Comparison of ENCODE assay signal across 13 cellular contexts in the genomic region with DNA sequence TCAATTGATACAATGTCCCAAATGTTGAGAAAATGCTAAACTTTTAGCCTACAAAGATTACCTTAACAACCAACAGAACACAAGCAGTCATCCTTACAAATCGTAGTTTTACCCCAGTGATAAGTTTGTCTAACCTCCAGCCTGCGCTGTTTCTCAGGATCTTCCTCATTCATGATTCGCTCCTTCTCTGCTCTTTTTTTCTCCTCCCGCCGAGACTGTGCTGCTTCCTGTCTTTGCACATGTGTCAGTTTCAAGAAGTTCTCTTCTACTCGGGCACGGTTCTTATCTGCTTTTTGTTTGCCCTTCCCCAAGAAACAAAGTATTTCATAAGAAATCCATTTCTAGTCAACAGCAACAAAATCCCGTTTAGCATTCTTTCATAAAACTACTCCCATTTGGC. TPM values are rescaled to one million over a fixed set of nuclear protein-coding genes. Genes with fewer than 3 reads are reported as not detected.
DNase-seq lines count a peak whose midpoint lies in the region; ATAC-seq lines count a peak whose summit lies in the region.
"Had no signal": no experiment of that assay in that cellular context is flagged by ENCODE, and none has a peak within 500 bp of the region (broad histone marks: within the 10 kb centered on the region; RNA-seq: fewer than 3 reads in every experiment).

No MANE protein-coding gene starts in this region.

- peaks cover 9% of the 10 kb centered on the region for H3K4me1 Mint-ChIP-seq in T-helper 17 cell

- H3K27me3 ChIP-seq in effector memory CD4-positive, alpha-beta T cell (replicated peaks; ENCODE audit: control insufficient read depth, insufficient read depth, low read length, poor library complexity, severe bottlenecking), result no peaks in the 10 kb centered on the region
- H3K27me3 ChIP-seq: BE2C, heart right ventricle, sigmoid colon had no signal

- H3K36me3 Mint-ChIP-seq in T-helper 17 cell (ENCODE audit: low read depth), result peaks cover 5% of the 10 kb centered on the region

- peak in 5 of 6 experiments; percentile 5 to 37 (median 11) for DNase-seq in stimulated activated naive CD4-positive, alpha-beta T cell (lab: John Stamatoyannopoulos, UW)
- no peak for DNase-seq in stimulated activated naive CD4-positive, alpha-beta T cell treated with Interleukin-2 at 50 U/mL for 16 hours (lab: John Stamatoyannopoulos, UW)
- DNase-seq in T-helper 17 cell, result no peak
- no peak for DNase-seq in effector memory CD4-positive, alpha-beta T cell
- no peak for DNase-seq in DMS153 (lab: John Stamatoyannopoulos, UW)
- DNase-seq: amniotic stem cell, BE2C, heart right ventricle, NCI-H2029, sigmoid colon had no signal

- ATAC-seq in T-helper 17 cell, result peak; percentile 66
- ATAC-seq in HG02588 (IDR thresholded peaks at IDR 0.05; ENCODE audit: unreplicated experiment), result no peak
- no peak for ATAC-seq in GM21737 (IDR thresholded peaks at IDR 0.05; ENCODE audit: unreplicated experiment)
- no peak for ATAC-seq in GM21526 (IDR thresholded peaks at IDR 0.05; ENCODE audit: low FRiP score, unreplicated experiment)
- ATAC-seq: heart right ventricle had no signal

- no peaks in the 10 kb centered on the region for H3K9me3 ChIP-seq in T-helper 17 cell (ENCODE audit: control insufficient read depth, low read length, poor library complexity, severe bottlenecking)
- no peaks in the 10 kb centered on the region for H3K9me3 ChIP-seq in effector memory CD4-positive, alpha-beta T cell (ENCODE audit: control insufficient read depth, low read length)
- H3K9me3 ChIP-seq: BE2C, heart right ventricle, sigmoid colon had no signal

- peak overlapping the region; percentile 8 for H3K27ac ChIP-seq in effector memory CD4-positive, alpha-beta T cell (ENCODE audit: insufficient read depth, low read length, poor library complexity, severe bottlenecking)
- H3K27ac ChIP-seq: sigmoid colon had no signal

- peak overlapping the region; percentile 86 for H3K4me3 Mint-ChIP-seq in T-helper 17 cell

- no peaks in the 10 kb centered on the region for H3K27me3 Mint-ChIP-seq in T-helper 17 cell

- no peaks in the 10 kb centered on the region for H3K4me1 ChIP-seq in effector memory CD4-positive, alpha-beta T cell (ENCODE audit: control insufficient read depth, insufficient read depth, low read length, poor library complexity, severe bottlenecking)
- H3K4me1 ChIP-seq: BE2C, sigmoid colon had no signal

- H3K4me3 ChIP-seq in effector memory CD4-positive, alpha-beta T cell (ENCODE audit: insufficient read depth, low read depth, low read length, poor library complexity, severe bottlenecking), result peak overlapping the region; percentile 2
- H3K4me3 ChIP-seq: sigmoid colon had no signal

- H3K27ac Mint-ChIP-seq in T-helper 17 cell, result peak overlapping the region; percentile 86

- peaks cover 30% of the 10 kb centered on the region for H3K36me3 ChIP-seq in effector memory CD4-positive, alpha-beta T cell (ENCODE audit: control insufficient read depth, insufficient read depth, low read length)

RNA-seq across cellular contexts. Expression of gene STRADA, which starts 10.2 kb away (rescaled TPM):
- 10 to 100 TPM; 44.5 to 50.2 TPM for total RNA-seq in T-helper 17 cell

RNA-seq across cellular contexts. Expression of gene CCDC47, which starts 21.6 kb away (rescaled TPM):
- total RNA-seq in T-helper 17 cell, result 10 to 100 TPM; 32.6 to 33.5 TPM

RNA-seq across cellular contexts. Expression of gene DDX42, which starts 22.2 kb away (rescaled TPM):
- total RNA-seq in T-helper 17 cell, result 10 to 100 TPM; 81.6 to 93.6 TPM

RNA-seq across cellular contexts. Expression of gene LIMD2, which starts 51.9 kb away (rescaled TPM):
- total RNA-seq in T-helper 17 cell, result 100 to 1,000 TPM; 451 to 473 TPM

Comparison
In these comparisons a context has a peak if more than half of its experiments do, and no peak if none do; other contexts are left out.
1. DNase-seq: peak in stimulated activated naive CD4-positive, alpha-beta T cell (5 of 6); none in stimulated activated naive CD4-positive, alpha-beta T cell treated with Interleukin-2 at 50 U/mL for 16 hours (single experiment), T-helper 17 cell (0 of 3), effector memory CD4-positive, alpha-beta T cell (0 of 3) and DMS153 (single experiment).